Comparison of ENCODE assay signal across 12 cellular contexts in the genomic region with DNA sequence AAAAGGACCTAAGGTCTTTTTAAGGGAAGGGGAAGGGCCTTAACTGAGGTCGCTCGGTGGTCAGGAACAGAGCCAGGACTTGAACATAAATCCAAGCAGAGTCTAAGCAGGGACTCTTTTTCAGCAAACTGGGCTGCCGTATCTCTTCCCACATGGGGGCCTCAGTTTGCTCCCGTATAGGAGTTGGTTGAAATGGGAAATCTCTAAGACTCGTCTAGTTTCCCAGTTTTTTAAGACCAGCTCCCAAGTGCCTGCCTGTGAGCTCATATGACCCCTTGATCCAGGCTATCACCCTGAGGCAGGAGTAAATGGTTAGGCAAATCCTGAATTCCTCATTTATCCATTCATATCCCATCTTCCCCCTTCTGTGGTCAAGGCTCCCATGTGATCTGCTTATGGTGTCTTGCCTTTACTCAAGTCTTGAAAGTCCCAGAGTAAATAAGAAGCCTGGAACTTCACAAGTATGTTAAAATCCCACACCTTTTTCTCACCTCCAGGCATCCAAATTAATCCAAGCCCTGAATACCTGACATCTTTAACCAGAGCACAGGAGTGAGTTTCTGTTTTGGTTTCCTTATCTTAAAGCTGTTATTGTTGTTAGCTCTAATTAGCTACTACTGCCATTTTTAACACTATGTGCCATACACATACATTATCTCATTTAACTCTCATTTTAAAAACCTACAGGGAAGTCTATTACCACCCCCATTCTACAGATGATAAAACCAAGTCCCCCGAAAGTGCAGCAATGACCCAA. TPM values are rescaled to one million over a fixed set of nuclear protein-coding genes. Genes with fewer than 3 reads are reported as not detected.
DNase-seq lines count a peak whose midpoint lies in the region; ATAC-seq and TF ChIP-seq lines count a peak whose summit lies in the region.
"Had no signal": no experiment of that assay in that cellular context is flagged by ENCODE, and none has a peak within 500 bp of the region (broad histone marks: within the 10 kb centered on the region; RNA-seq: fewer than 3 reads in every experiment).

No MANE protein-coding gene starts in this region.

- no peak overlapping the region for H2AK5ac ChIP-seq in H9 (ENCODE audit: insufficient read length, low read length)

- H2BK5ac ChIP-seq in H9 (ENCODE audit: insufficient read length, low read length): no peak overlapping the region

- ATAC-seq in Panc1 (no peak), GM18873 (IDR thresholded peaks at IDR 0.05; ENCODE audit: low FRiP score, unreplicated experiment) (no peak)

- H3K4me3 Mint-ChIP-seq in H9: no peak overlapping the region

- POLR2A ChIA-PET in Panc1 (lab: Charles Lee): interaction anchor here (0.5 kb wide), 1 partner anchor 160 kb away, joined by 3 read pairs; no protein-coding TSS in a partner anchor

- H3K9me3 ChIP-seq in Panc1 (ENCODE audit: control insufficient read depth, insufficient read depth, low read depth, low read length) (no peaks in the 10 kb centered on the region), esophagus muscularis mucosa (no peaks in the 10 kb centered on the region), H9 (ENCODE audit: control insufficient read depth, low read depth, low read length) (no peaks in the 10 kb centered on the region)

- H3K27ac ChIP-seq in Panc1 (ENCODE audit: low read length) (peak overlapping the region; percentile 54), esophagus muscularis mucosa (replicated peaks in 1 of 4) (peak overlapping the region; percentile 55 to 83 (median 74)), H9 (ENCODE audit: insufficient read length, low read depth, low read length) (no peak overlapping the region)

- DNase-seq in EH (ENCODE audit: low read depth) (peak; percentile 83), Panc1 (ENCODE audit: low read depth, low spot score) (no peak), esophagus muscularis mucosa (ENCODE audit: extremely low spot score) (no peak), retinal pigment epithelial cell (ENCODE audit: low read depth) (no peak), H9 (no peak), SW480 (ENCODE audit: low spot score) (no peak)
- no peak for DNase-seq in stimulated activated CD4-positive, alpha-beta T cell treated with anti-CD3 and anti-CD28 coated beads, Interleukin-1b, Interleukin-23, amount 100 ng/mL, for 48 hours
- DNase-seq: activated T-cell treated with anti-CD3 and anti-CD28 coated beads for 4 hours, NCI-H69, small intestine had no signal

- H3K4me1 Mint-ChIP-seq in H9: peaks cover 37 to 44% of the 10 kb centered on the region in 2 experiments

- H4K8ac ChIP-seq in H9 (replicated peaks; ENCODE audit: insufficient read length, low read depth, low read length): no peak overlapping the region

- in situ Hi-C loops in Panc1 (cut with HindIII; ENCODE audit: low pct_unique_long_range_greater_than_20kb, low sequenced_read_pairs): no loop called here

- no peaks in the 10 kb centered on the region for H3K79me2 ChIP-seq in H9 (ENCODE audit: insufficient read depth, low read length)

- no peak overlapping the region for H3K18ac ChIP-seq in H9 (ENCODE audit: insufficient read length, low read depth, low read length)

- no peak overlapping the region for H4K5ac ChIP-seq in H9 (ENCODE audit: insufficient read length, low read depth, low read length)

- no peak overlapping the region for H3T11ph ChIP-seq in H9 (ENCODE audit: low read length)

- BruUV-seq in Panc1 (replicated peaks; lab: Mats Ljungman, UMichigan): no TSS peak

- H3K36me3 ChIP-seq in Panc1 (ENCODE audit: control insufficient read depth, insufficient read depth, low read length) (no peaks in the 10 kb centered on the region), esophagus muscularis mucosa (peaks cover 0 to 12% (median 4%) of the 10 kb centered on the region in 4 donors)

- H3K4me3 ChIP-seq in Panc1 (ENCODE audit: low read depth in 2 of 2, low read length in 2 of 2) (peak overlapping the region in 1 of 2 experiments; percentile 84; a peak in 2 of 4 replicates), esophagus muscularis mucosa (no peak overlapping the region), retinal pigment epithelial cell (ENCODE audit: low read length) (peak overlapping the region; percentile 50)

- H2BK15ac ChIP-seq in H9 (ENCODE audit: low read depth, low read length): no peak overlapping the region

- CTCF ChIA-PET in Panc1 (lab: Charles Lee): interaction anchor here (0.8 kb wide), 1 partner anchor 9 kb away, joined by 4 read pairs; no protein-coding TSS in a partner anchor

- no peaks in the 10 kb centered on the region for H3K27me3 ChIP-seq in Panc1 (ENCODE audit: control insufficient read depth, insufficient read depth, low read length)
- peaks cover 0 to 30% (median 0%) of the 10 kb centered on the region in 4 donors for H3K27me3 ChIP-seq in esophagus muscularis mucosa
- H3K27me3 ChIP-seq in H9 (ENCODE audit: insufficient read depth, low read length): no peaks in the 10 kb centered on the region; the same call in 1 of the 2 replicates

- H3K36me3 Mint-ChIP-seq in H9 (ENCODE audit: insufficient read depth in 1 of 3, low read depth in 3 of 3): no peaks in the 10 kb centered on the region

- no peak overlapping the region for H3K27ac Mint-ChIP-seq in H9

- H3K9me3 Mint-ChIP-seq in H9: no peaks in the 10 kb centered on the region

- H4K20me1 ChIP-seq in H9 (ENCODE audit: control insufficient read depth, insufficient read depth, insufficient read length): no peaks in the 10 kb centered on the region

- WGBS in esophagus muscularis mucosa: 50% methylated on average over 6 of the region's 6 CpGs
- WGBS in H9 (ENCODE audit: extremely low coverage, insufficient read length, low lambda C conversion rate): no CpG with 5 or more reads among the region's 6 CpGs

- TF ChIP-seq POLR2A in esophagus muscularis mucosa (IDR thresholded peaks at IDR 0.05; ENCODE audit: low read depth): no peak

- TF ChIP-seq EP300 in esophagus muscularis mucosa (IDR thresholded peaks at IDR 0.05): no peak

- H3K23ac ChIP-seq in H9 (ENCODE audit: insufficient read length, low read depth, low read length): no peak overlapping the region

- H3K4me2 ChIP-seq in H9 (ENCODE audit: insufficient read depth, insufficient read length, low read length): no peak overlapping the region

- peaks cover 12% of the 10 kb centered on the region for H3K23me2 ChIP-seq in H9 (ENCODE audit: insufficient read length, low read depth, low read length, poor library complexity, severe bottlenecking)

- H3K79me1 ChIP-seq in H9 (ENCODE audit: insufficient read depth, low read depth, low read length, poor library complexity, severe bottlenecking): no peaks in the 10 kb centered on the region

- H2BK12ac ChIP-seq in H9 (ENCODE audit: insufficient read length, low read depth, low read length): no peak overlapping the region

- H2BK120ac ChIP-seq in H9 (ENCODE audit: low read depth, low read length, poor library complexity, severe bottlenecking): no peak overlapping the region

- H3K56ac ChIP-seq in H9 (ENCODE audit: insufficient read length, low read depth, low read length): no peak overlapping the region

- H3K27me3 Mint-ChIP-seq in H9 (ENCODE audit: low read depth): peaks cover 21% of the 10 kb centered on the region

- no peak overlapping the region for H3K4ac ChIP-seq in H9 (ENCODE audit: low read depth, low read length)

- no peak overlapping the region for H3K9ac ChIP-seq in H9 (ENCODE audit: extremely low read depth, insufficient read length, low read length)

- TF ChIP-seq CTCF in Panc1 (IDR thresholded peaks at IDR 0.05) (no peak), esophagus muscularis mucosa (IDR thresholded peaks at IDR 0.05) (no peak), retinal pigment epithelial cell (conservative IDR thresholded peaks at IDR 0.05; ENCODE audit: low read depth, low read length) (no peak), H9 (conservative IDR thresholded peaks at IDR 0.05) (no peak)

- no peak overlapping the region for H4K91ac ChIP-seq in H9 (ENCODE audit: insufficient read length, low read depth, low read length)

- peaks cover 45% of the 10 kb centered on the region for H3K4me1 ChIP-seq in Panc1 (ENCODE audit: control insufficient read depth, insufficient read depth, low read length)
- peaks cover 18 to 79% (median 76%) of the 10 kb centered on the region in 4 donors for H3K4me1 ChIP-seq in esophagus muscularis mucosa
- peaks cover 5% of the 10 kb centered on the region; the same call in 1 of the 2 replicates for H3K4me1 ChIP-seq in H9 (ENCODE audit: insufficient read depth, low read length)

- no peak overlapping the region for H2BK20ac ChIP-seq in H9 (ENCODE audit: low read depth, low read length, poor library complexity, severe bottlenecking)

- H3K14ac ChIP-seq in H9 (ENCODE audit: insufficient read depth, low read length): no peak overlapping the region

- H2AFZ ChIP-seq in H9 (ENCODE audit: low read length): no peak overlapping the region

- intact Hi-C loops in Panc1 (cut with micrococcal nuclease; ENCODE audit: unreplicated experiment): no loop called here
- intact Hi-C loops in esophagus muscularis mucosa (cut with DNase I): no loop called here

RNA-seq across cellular contexts. Expression of a gene that starts 3.0 kb away (rescaled TPM):
- total RNA-seq in Panc1 (2021; ENCODE audit: unreplicated experiment) (18.6 TPM), esophagus muscularis mucosa (10 to 100 TPM in 3 of 4 donors, 1 to 10 TPM in 1; 5.8 to 20.6 (median 10.1) TPM), H9 (2021) (1.3 and 1.7 TPM in 2 replicates)
- polyA plus RNA-seq in Panc1 (2012; ENCODE audit: insufficient read length): 16.4 TPM
- polyA plus RNA-seq: aorta had no signal

RNA-seq across cellular contexts. Expression of a gene that starts 10.2 kb away (rescaled TPM):
- total RNA-seq in Panc1 (2021; ENCODE audit: unreplicated experiment) (0.51 TPM), esophagus muscularis mucosa (1 to 10 TPM; 2.5 to 8.0 (median 3.8) TPM), H9 (2021) (0.15 and 0.33 TPM in 2 replicates)
- 0.28 TPM for polyA plus RNA-seq in Panc1 (2012; ENCODE audit: insufficient read length)

RNA-seq across cellular contexts. Expression of a gene that starts 57.7 kb away (rescaled TPM):
- total RNA-seq in Panc1 (2021; ENCODE audit: unreplicated experiment) (92.8 TPM), esophagus muscularis mucosa (10 to 100 TPM; 27.4 to 46.0 (median 36.3) TPM), H9 (2021) (128 and 133 TPM in 2 replicates)
- polyA plus RNA-seq in Panc1 (2012; ENCODE audit: insufficient read length): 45.0 TPM
